2 cellular contexts compared by ENCODE assay signal in genomic region chr6:329888-330691, GRCh38.
TF ChIP-seq lines count a peak whose summit lies in the region.

No MANE protein-coding gene starts in this region.

TF ChIP-seq in HEK293, 187 proteins besides CTCF, POLR2A, EP300 and RAD21 (continued from another document and continues in another):
- TF ChIP-seq, protein P1, sequence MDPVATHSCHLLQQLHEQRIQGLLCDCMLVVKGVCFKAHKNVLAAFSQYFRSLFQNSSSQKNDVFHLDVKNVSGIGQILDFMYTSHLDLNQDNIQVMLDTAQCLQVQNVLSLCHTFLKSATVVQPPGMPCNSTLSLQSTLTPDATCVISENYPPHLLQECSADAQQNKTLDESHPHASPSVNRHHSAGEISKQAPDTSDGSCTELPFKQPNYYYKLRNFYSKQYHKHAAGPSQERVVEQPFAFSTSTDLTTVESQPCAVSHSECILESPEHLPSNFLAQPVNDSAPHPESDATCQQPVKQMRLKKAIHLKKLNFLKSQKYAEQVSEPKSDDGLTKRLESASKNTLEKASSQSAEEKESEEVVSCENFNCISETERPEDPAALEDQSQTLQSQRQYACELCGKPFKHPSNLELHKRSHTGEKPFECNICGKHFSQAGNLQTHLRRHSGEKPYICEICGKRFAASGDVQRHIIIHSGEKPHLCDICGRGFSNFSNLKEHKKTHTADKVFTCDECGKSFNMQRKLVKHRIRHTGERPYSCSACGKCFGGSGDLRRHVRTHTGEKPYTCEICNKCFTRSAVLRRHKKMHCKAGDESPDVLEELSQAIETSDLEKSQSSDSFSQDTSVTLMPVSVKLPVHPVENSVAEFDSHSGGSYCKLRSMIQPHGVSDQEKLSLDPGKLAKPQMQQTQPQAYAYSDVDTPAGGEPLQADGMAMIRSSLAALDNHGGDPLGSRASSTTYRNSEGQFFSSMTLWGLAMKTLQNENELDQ (tag by site-specific recombination; IDR thresholded peaks at IDR 0.05; ENCODE audit: low read depth): no peak
- no peak for TF ChIP-seq ZNF416 (tag by site-specific recombination; IDR thresholded peaks at IDR 0.05)
- TF ChIP-seq BCL11B (tag by site-specific recombination; IDR thresholded peaks at IDR 0.05; ENCODE audit: low read depth): no peak
- TF ChIP-seq, protein P2, sequence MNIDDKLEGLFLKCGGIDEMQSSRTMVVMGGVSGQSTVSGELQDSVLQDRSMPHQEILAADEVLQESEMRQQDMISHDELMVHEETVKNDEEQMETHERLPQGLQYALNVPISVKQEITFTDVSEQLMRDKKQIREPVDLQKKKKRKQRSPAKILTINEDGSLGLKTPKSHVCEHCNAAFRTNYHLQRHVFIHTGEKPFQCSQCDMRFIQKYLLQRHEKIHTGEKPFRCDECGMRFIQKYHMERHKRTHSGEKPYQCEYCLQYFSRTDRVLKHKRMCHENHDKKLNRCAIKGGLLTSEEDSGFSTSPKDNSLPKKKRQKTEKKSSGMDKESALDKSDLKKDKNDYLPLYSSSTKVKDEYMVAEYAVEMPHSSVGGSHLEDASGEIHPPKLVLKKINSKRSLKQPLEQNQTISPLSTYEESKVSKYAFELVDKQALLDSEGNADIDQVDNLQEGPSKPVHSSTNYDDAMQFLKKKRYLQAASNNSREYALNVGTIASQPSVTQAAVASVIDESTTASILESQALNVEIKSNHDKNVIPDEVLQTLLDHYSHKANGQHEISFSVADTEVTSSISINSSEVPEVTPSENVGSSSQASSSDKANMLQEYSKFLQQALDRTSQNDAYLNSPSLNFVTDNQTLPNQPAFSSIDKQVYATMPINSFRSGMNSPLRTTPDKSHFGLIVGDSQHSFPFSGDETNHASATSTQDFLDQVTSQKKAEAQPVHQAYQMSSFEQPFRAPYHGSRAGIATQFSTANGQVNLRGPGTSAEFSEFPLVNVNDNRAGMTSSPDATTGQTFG (tag by site-specific recombination; IDR thresholded peaks at IDR 0.05; ENCODE audit: borderline replicate concordance): no peak
- peak; percentile 60; the same call in 1 of the 2 replicates for TF ChIP-seq PRDM1 (tag by site-specific recombination; IDR thresholded peaks at IDR 0.05)
- TF ChIP-seq ZNF280C (tag by site-specific recombination; IDR thresholded peaks at IDR 0.05): no peak
- no peak for TF ChIP-seq KLF9 (tag by site-specific recombination; IDR thresholded peaks at IDR 0.05; ENCODE audit: low read depth)
- TF ChIP-seq ZNF274 (IDR thresholded peaks at IDR 0.05; ENCODE audit: low read length): no peak
- TF ChIP-seq ZNF274 (tag by site-specific recombination; IDR thresholded peaks at IDR 0.05; ENCODE audit: borderline replicate concordance): no peak
- no peak for TF ChIP-seq ZNF529 (tag by site-specific recombination; IDR thresholded peaks at IDR 0.05; ENCODE audit: insufficient replicate concordance)
- TF ChIP-seq, protein P3, sequence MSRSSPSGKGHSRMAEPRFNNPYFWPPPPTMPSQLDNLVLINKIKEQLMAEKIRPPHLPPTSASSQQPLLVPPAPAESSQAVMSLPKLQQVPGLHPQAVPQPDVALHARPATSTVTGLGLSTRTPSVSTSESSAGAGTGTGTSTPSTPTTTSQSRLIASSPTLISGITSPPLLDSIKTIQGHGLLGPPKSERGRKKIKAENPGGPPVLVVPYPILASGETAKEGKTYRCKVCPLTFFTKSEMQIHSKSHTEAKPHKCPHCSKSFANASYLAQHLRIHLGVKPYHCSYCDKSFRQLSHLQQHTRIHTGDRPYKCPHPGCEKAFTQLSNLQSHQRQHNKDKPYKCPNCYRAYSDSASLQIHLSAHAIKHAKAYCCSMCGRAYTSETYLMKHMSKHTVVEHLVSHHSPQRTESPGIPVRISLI (tag by site-specific recombination; IDR thresholded peaks at IDR 0.05): no peak
- TF ChIP-seq INSM2 (tag by site-specific recombination; IDR thresholded peaks at IDR 0.05): peak; percentile 40; the same call in 1 of the 2 replicates
- TF ChIP-seq SCRT1 (tag by site-specific recombination; IDR thresholded peaks at IDR 0.05; ENCODE audit: borderline replicate concordance): no peak
- no peak for TF ChIP-seq ZBTB17 (tag by site-specific recombination; IDR thresholded peaks at IDR 0.05)
- TF ChIP-seq ZNF837 (tag by site-specific recombination; IDR thresholded peaks at IDR 0.05): no peak
- peak; percentile 38 for TF ChIP-seq FEZF1 (tag by site-specific recombination; IDR thresholded peaks at IDR 0.05)
- 0 out of 2 replicates have a peak, but pooled peaks have one; percentile 12 for TF ChIP-seq ZBTB8A (tag by site-specific recombination; IDR thresholded peaks at IDR 0.05)
- peak; percentile 2; the same call in 1 of the 2 replicates for TF ChIP-seq ZNF654 (tag by site-specific recombination; IDR thresholded peaks at IDR 0.05; ENCODE audit: low read depth)
- no peak for TF ChIP-seq ZNF140 (tag by site-specific recombination; IDR thresholded peaks at IDR 0.05)
- TF ChIP-seq MYNN (tag by site-specific recombination; IDR thresholded peaks at IDR 0.05; ENCODE audit: borderline replicate concordance): no peak

TF ChIP-seq in GM12878, 131 proteins besides CTCF, POLR2A, EP300 and RAD21 (continued from another document and continues in another):
- TF ChIP-seq E2F8 (IDR thresholded peaks at IDR 0.05; ENCODE audit: low read depth, partially characterized antibody) (peak; percentile 41), EED (IDR thresholded peaks at IDR 0.05; ENCODE audit: low read depth) (peak; percentile 77), ZBTB40 (IDR thresholded peaks at IDR 0.05; ENCODE audit: borderline replicate concordance) (peak; percentile 51; the same call in 1 of the 2 replicates), KDM1A (IDR thresholded peaks at IDR 0.05; ENCODE audit: borderline replicate concordance) (no peak), TCF3 (IDR thresholded peaks at IDR 0.05; ENCODE audit: borderline replicate concordance, insufficient read depth, low read depth, low read length) (0 out of 2 replicates have a peak, but pooled peaks have one; percentile 5), ZNF384 (IDR thresholded peaks at IDR 0.05; ENCODE audit: borderline replicate concordance, low read depth, low read length) (peak; percentile 36; the same call in 1 of the 2 replicates), TCF12 (IDR thresholded peaks at IDR 0.05; ENCODE audit: low read depth, low read length) (0 out of 2 replicates have a peak, but pooled peaks have one; percentile 22), PML (IDR thresholded peaks at IDR 0.05; ENCODE audit: low read length) (no peak), ZBED1 (IDR thresholded peaks at IDR 0.05; ENCODE audit: borderline replicate concordance) (no peak), BCL11A (IDR thresholded peaks at IDR 0.05; ENCODE audit: low read depth, low read length) (no peak), SMAD5 (IDR thresholded peaks at IDR 0.05; ENCODE audit: low read depth) (peak; percentile 23), MTA2 (IDR thresholded peaks at IDR 0.05; ENCODE audit: low read depth) (peak; percentile 48), ZNF592 (IDR thresholded peaks at IDR 0.05) (peak; percentile 88; the same call in 1 of the 2 replicates), DPF2 (IDR thresholded peaks at IDR 0.05) (peak; percentile 45; the same call in 1 of the 2 replicates), CHD4 (IDR thresholded peaks at IDR 0.05) (no peak), SKIL (IDR thresholded peaks at IDR 0.05; ENCODE audit: low read depth, poor library complexity, severe bottlenecking) (peak; percentile 45), MEF2B (IDR thresholded peaks at IDR 0.05; ENCODE audit: partially characterized antibody, poor library complexity, severe bottlenecking) (peak; percentile 55), SMARCA5 (IDR thresholded peaks at IDR 0.05) (peak; percentile 59; the same call in 1 of the 2 replicates), NR2C2 (IDR thresholded peaks at IDR 0.05; ENCODE audit: borderline replicate concordance, control insufficient read depth, insufficient read length, low read depth) (no peak), POLR2AphosphoS5 (IDR thresholded peaks at IDR 0.05; ENCODE audit: low read length) (0 out of 2 replicates have a peak, but pooled peaks have one; percentile 44)
- TF ChIP-seq, protein P4, sequence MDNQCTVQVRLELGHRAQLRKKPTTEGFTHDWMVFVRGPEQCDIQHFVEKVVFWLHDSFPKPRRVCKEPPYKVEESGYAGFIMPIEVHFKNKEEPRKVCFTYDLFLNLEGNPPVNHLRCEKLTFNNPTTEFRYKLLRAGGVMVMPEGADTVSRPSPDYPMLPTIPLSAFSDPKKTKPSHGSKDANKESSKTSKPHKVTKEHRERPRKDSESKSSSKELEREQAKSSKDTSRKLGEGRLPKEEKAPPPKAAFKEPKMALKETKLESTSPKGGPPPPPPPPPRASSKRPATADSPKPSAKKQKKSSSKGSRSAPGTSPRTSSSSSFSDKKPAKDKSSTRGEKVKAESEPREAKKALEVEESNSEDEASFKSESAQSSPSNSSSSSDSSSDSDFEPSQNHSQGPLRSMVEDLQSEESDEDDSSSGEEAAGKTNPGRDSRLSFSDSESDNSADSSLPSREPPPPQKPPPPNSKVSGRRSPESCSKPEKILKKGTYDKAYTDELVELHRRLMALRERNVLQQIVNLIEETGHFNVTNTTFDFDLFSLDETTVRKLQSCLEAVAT (IDR thresholded peaks at IDR 0.05): 0 out of 2 replicates have a peak, but pooled peaks have one; percentile 77
